ENCODE assay signal across 9 cellular contexts in the genomic region with DNA sequence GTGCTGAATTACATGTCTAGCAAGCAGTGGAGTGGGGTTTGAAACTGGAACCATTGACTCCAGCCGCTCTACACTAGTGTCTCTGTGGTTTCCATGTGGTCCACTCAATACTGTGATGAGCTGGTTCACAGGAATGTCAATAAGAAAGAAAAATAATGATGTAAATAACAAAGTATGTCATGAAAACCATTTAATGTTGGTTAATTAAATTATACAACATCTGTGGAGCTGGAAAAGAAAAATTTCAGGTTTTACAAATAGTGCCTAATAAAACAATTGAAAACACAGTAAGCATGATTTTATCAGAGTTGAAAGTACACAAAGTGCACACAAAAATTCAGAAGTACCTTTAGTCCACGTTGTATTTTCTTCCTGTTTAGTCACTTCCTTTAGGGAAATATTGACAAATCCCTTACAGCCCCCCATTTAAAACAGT. TPM values are rescaled to one million over a fixed set of nuclear protein-coding genes. Genes with fewer than 3 reads are reported as not detected.
DNase-seq lines count a peak whose midpoint lies in the region; FAIRE-seq and TF ChIP-seq lines count a peak whose summit lies in the region.
"Had no signal": no experiment of that assay in that cellular context is flagged by ENCODE, and none has a peak within 500 bp of the region (broad histone marks: within the 10 kb centered on the region; RNA-seq: fewer than 3 reads in every experiment).

No MANE protein-coding gene starts in this region.

- no peak overlapping the region for H3K4me3 Mint-ChIP-seq in astrocyte (ENCODE audit: unreplicated experiment)

- H3K56ac ChIP-seq in mesendoderm (ENCODE audit: low read length): no peak overlapping the region

- H3K36me3 Mint-ChIP-seq in astrocyte (ENCODE audit: low read depth, unreplicated experiment): no peaks in the 10 kb centered on the region

- no peak overlapping the region for H3K23ac ChIP-seq in mesendoderm (ENCODE audit: low read length)

- H3K36me3 ChIP-seq in astrocyte (ENCODE audit: insufficient read depth, low read length) (no peaks in the 10 kb centered on the region), mesendoderm (ENCODE audit: control insufficient read depth, insufficient read depth, low read length) (no peaks in the 10 kb centered on the region)

- peak overlapping the region; percentile 92 for H3K27ac Mint-ChIP-seq in astrocyte (ENCODE audit: unreplicated experiment)

- no peaks in the 10 kb centered on the region for H3K79me1 ChIP-seq in mesendoderm (ENCODE audit: low read length)

- H3K4me3 ChIP-seq in AG04450 (ENCODE audit: low read depth, low read length) (no peak overlapping the region), astrocyte (ENCODE audit: insufficient read depth, low read depth, low read length) (no peak overlapping the region), mesendoderm (ENCODE audit: low read length) (no peak overlapping the region)

- FAIRE-seq in astrocyte (lab: Jason Lieb, UNC): peak; percentile 69

- H3K27ac ChIP-seq in AG04450 (ENCODE audit: low read depth, low read length) (no peak overlapping the region), astrocyte (ENCODE audit: low read depth, low read length) (peak overlapping the region; percentile 55), layer of hippocampus (ENCODE audit: low read depth, low read length) (peak overlapping the region; percentile 22), mesendoderm (ENCODE audit: low read depth, low read length) (no peak overlapping the region)

- no peak overlapping the region for H2BK120ac ChIP-seq in mesendoderm (ENCODE audit: low read depth, low read length)

- H3K4me2 ChIP-seq in astrocyte (ENCODE audit: low read length): peak overlapping the region; percentile 54
- no peak overlapping the region for H3K4me2 ChIP-seq in mesendoderm (ENCODE audit: low read length)

- H2AFZ ChIP-seq in astrocyte (ENCODE audit: low read depth, low read length): no peak overlapping the region

- no peak for TF ChIP-seq CTCF in AG04450 (IDR thresholded peaks at IDR 0.05; ENCODE audit: low read depth, low read length)
- TF ChIP-seq CTCF in astrocyte (IDR thresholded peaks at IDR 0.05; ENCODE audit: insufficient read depth, low read depth, low read length): no peak

- H3K4me1 ChIP-seq in astrocyte (ENCODE audit: insufficient read depth, low read length) (peaks cover 8% of the 10 kb centered on the region), mesendoderm (ENCODE audit: control insufficient read depth, low read depth, low read length) (no peaks in the 10 kb centered on the region)

- H3K9ac ChIP-seq in astrocyte (ENCODE audit: low read length) (peak overlapping the region; percentile 4), mesendoderm (ENCODE audit: low read length) (no peak overlapping the region)

- H3K79me2 ChIP-seq in astrocyte (ENCODE audit: insufficient read depth, low read length) (no peaks in the 10 kb centered on the region), mesendoderm (ENCODE audit: control insufficient read depth, insufficient read depth, low read length) (no peaks in the 10 kb centered on the region)

- H3K27me3 Mint-ChIP-seq in astrocyte (ENCODE audit: low read depth, unreplicated experiment): no peaks in the 10 kb centered on the region

- H2BK5ac ChIP-seq in mesendoderm (ENCODE audit: low read length): no peak overlapping the region

- H2AK5ac ChIP-seq in mesendoderm (ENCODE audit: low read length): no peak overlapping the region

- no peaks in the 10 kb centered on the region for H4K20me1 ChIP-seq in astrocyte (ENCODE audit: insufficient read depth, low read length)

- peaks cover 13% of the 10 kb centered on the region for H3K4me1 Mint-ChIP-seq in astrocyte (ENCODE audit: low read depth, unreplicated experiment)

- no peaks in the 10 kb centered on the region for H3K9me3 ChIP-seq in AG04450 (ENCODE audit: control insufficient read depth, insufficient read depth, low read length)
- H3K9me3 ChIP-seq in astrocyte (ENCODE audit: insufficient read depth, low read depth, low read length): no peaks in the 10 kb centered on the region

- no peak overlapping the region for H4K5ac ChIP-seq in mesendoderm (ENCODE audit: low read length)

- DNase-seq in AG04450 (ENCODE audit: low read depth, low spot score) (peak; percentile 47), HS-27A (ENCODE audit: low read depth) (peak; percentile 30), astrocyte (ENCODE audit: low read depth) (peak; percentile 86), mesendoderm (no peak), NCI-H1694 treated with DMSO at 0.1 percent for 48 hours (lab: John Stamatoyannopoulos, UW) (no peak), NAMALWA (ENCODE audit: low spot score) (no peak)
- no peak for DNase-seq in activated CD4-positive, CD25-positive, alpha-beta regulatory T cell (lab: John Stamatoyannopoulos, UW)
- DNase-seq: effector memory CD4-positive, alpha-beta T cell had no signal

- CTCF ChIA-PET in AG04450 (lab: Charles Lee): no interaction called here

- H2BK15ac ChIP-seq in mesendoderm (replicated peaks; ENCODE audit: low read depth): no peak overlapping the region

- H4K8ac ChIP-seq in mesendoderm (ENCODE audit: low read depth, low read length): no peak overlapping the region

- H3K27me3 ChIP-seq in AG04450 (ENCODE audit: control insufficient read depth, insufficient read depth, low read length) (no peaks in the 10 kb centered on the region), astrocyte (ENCODE audit: insufficient read depth, low read length) (no peaks in the 10 kb centered on the region), layer of hippocampus (ENCODE audit: control insufficient read depth, insufficient read depth, low read length) (no peaks in the 10 kb centered on the region), mesendoderm (ENCODE audit: insufficient read depth, low read length, poor library complexity) (no peaks in the 10 kb centered on the region)

- H3K18ac ChIP-seq in mesendoderm (ENCODE audit: low read length): no peak overlapping the region

- WGBS in mesendoderm (ENCODE audit: extremely low coverage, insufficient coverage, low lambda C conversion rate): no CpG with 5 or more reads among the region's 2 CpGs

- H3K9me3 Mint-ChIP-seq in astrocyte (ENCODE audit: unreplicated experiment): peaks cover 6% of the 10 kb centered on the region

- no peak overlapping the region for H3K4ac ChIP-seq in mesendoderm (ENCODE audit: low read depth, low read length)

- POLR2A ChIA-PET in AG04450 (lab: Yijun Ruan, JAX): interaction anchor here (1.2 kb wide), 1 partner anchor 28 kb away, joined by 5 read pairs; a partner anchor contains a TSS

RNA-seq across cellular contexts. Expression of a gene that starts 28.7 kb away (rescaled TPM):
- 27.6 and 37.4 TPM in 2 replicates for polyA plus RNA-seq in AG04450 (2011; rRNA removed)
- polyA minus RNA-seq in AG04450 (2011; rRNA and poly(A)+ RNA removed): 34.2 and 34.9 TPM in 2 replicates
- 42.3 and 52.1 TPM in 2 replicates for total RNA-seq in astrocyte
- polyA plus RNA-seq in mesendoderm (2013, experiment 1 of 2): 37.4 TPM
- 37.7 TPM for polyA plus RNA-seq in mesendoderm (2013, experiment 2 of 2)

Comparison
In these comparisons a context has a peak if more than half of its experiments do, and no peak if none do; other contexts are left out.
1. DNase-seq: peak in AG04450 (single experiment), HS-27A (single experiment) and astrocyte (single experiment); none in mesendoderm (single experiment), NCI-H1694 treated with DMSO at 0.1 percent for 48 hours (single experiment), activated CD4-positive, CD25-positive, alpha-beta regulatory T cell (0 of 4) and NAMALWA (single experiment).
2. H3K27ac ChIP-seq: peak in astrocyte (single experiment) and layer of hippocampus (single experiment); none in AG04450 (single experiment) and mesendoderm (single experiment).